In genomic region chr4:147361726-147362125, GRCh38 we compare ENCODE assay signal across 11 cellular contexts.
A peak's percentile ranks its signal among the peaks of the same experiment; 100 is the strongest.
DNase-seq lines count a peak whose midpoint lies in the region; ATAC-seq and TF ChIP-seq lines count a peak whose summit lies in the region.
"Had no signal": no experiment of that assay in that cellular context is flagged by ENCODE, and none has a peak within 500 bp of the region (broad histone marks: within the 10 kb centered on the region; RNA-seq: fewer than 3 reads in every experiment).

No MANE protein-coding gene starts in this region.

- no peak overlapping the region for H3K4me3 ChIP-seq in HUES48 (ENCODE audit: low read depth, low read length)
- no peak overlapping the region for H3K4me3 ChIP-seq in coronary artery
- H3K4me3 ChIP-seq in right lobe of liver: no peak overlapping the region

- H3K27ac ChIP-seq in HUES48 (ENCODE audit: low read depth, low read length): peak overlapping the region; percentile 2
- peak overlapping the region; percentile 78 to 88 for H3K27ac ChIP-seq in coronary artery
- H3K27ac ChIP-seq in right lobe of liver: peak overlapping the region in 2 of 3 donors; percentile 31 to 40
- H3K27ac ChIP-seq in temporal lobe (ENCODE audit: low read depth, low read length): peak overlapping the region; percentile 41

- no peak for TF ChIP-seq POLR2A in right lobe of liver (IDR thresholded peaks at IDR 0.05)

- H3K4me1 ChIP-seq in HUES48 (ENCODE audit: control insufficient read depth, insufficient read depth, low read length) (no peaks in the 10 kb centered on the region), right lobe of liver (no peaks in the 10 kb centered on the region)

- H3K27me3 ChIP-seq in HUES48 (ENCODE audit: control insufficient read depth, insufficient read depth, low read length) (no peaks in the 10 kb centered on the region), right lobe of liver (no peaks in the 10 kb centered on the region)

- intact Hi-C loops in right lobe of liver (cut with DNase I): no loop called here

- no peak for TF ChIP-seq CTCF in coronary artery (IDR thresholded peaks at IDR 0.05)
- TF ChIP-seq CTCF in right lobe of liver (IDR thresholded peaks at IDR 0.05): no peak

- DNase-seq in coronary artery (ENCODE audit: low spot score): peak; percentile 77
- no peak for DNase-seq in right lobe of liver
- DNase-seq in OCI-M2 (lab: John Stamatoyannopoulos, UW; ENCODE audit: unreplicated experiment): no peak
- DNase-seq in GM19240 (ENCODE audit: insufficient read length, low spot score): no peak
- DNase-seq: activated T-cell treated with anti-CD3 and anti-CD28 coated beads, Interleukin-2, amount 50 U/mL, for 1 hour; NCI-H748 treated with DMSO at 0.1 percent for 48 hours; stimulated activated naive CD8-positive, alpha-beta T cell treated with anti-CD3 and anti-CD28 coated beads, Interleukin-15, amount 100 ng/mL, for 72 hours had no signal

- H3K9ac ChIP-seq in HUES48 (ENCODE audit: low read depth, low read length): no peak overlapping the region

- 20% methylated on average over 1 of the region's 1 CpG for WGBS in right lobe of liver (ENCODE audit: insufficient coverage, low coverage, low lambda C conversion rate, missing lambda C conversion rate)

- H3K9me3 ChIP-seq in HUES48 (ENCODE audit: control insufficient read depth, insufficient read depth, low read length): no peaks in the 10 kb centered on the region
- no peaks in the 10 kb centered on the region for H3K9me3 ChIP-seq in right lobe of liver

- H3K36me3 ChIP-seq in HUES48 (ENCODE audit: control insufficient read depth, insufficient read depth, low read length) (no peaks in the 10 kb centered on the region), right lobe of liver (no peaks in the 10 kb centered on the region)

- ATAC-seq in right lobe of liver (peak in 2 of 4 donors; percentile 50 to 67), GM18909 (IDR thresholded peaks at IDR 0.05; ENCODE audit: poor library complexity, unreplicated experiment) (no peak), HG03342 (IDR thresholded peaks at IDR 0.05; ENCODE audit: unreplicated experiment) (no peak)
- ATAC-seq: stimulated activated naive CD8-positive, alpha-beta T cell treated with anti-CD3 and anti-CD28 coated beads, Interleukin-15, amount 100 ng/mL, for 72 hours had no signal

Comparison
In these comparisons a context has a peak if more than half of its experiments do, and no peak if none do; other contexts are left out.
1. H3K27ac ChIP-seq: peak in every context shown above with its lines; median percentile 83 in coronary artery; 41 in temporal lobe; 36 in right lobe of liver; 2 in HUES48.